In the genomic region with DNA sequence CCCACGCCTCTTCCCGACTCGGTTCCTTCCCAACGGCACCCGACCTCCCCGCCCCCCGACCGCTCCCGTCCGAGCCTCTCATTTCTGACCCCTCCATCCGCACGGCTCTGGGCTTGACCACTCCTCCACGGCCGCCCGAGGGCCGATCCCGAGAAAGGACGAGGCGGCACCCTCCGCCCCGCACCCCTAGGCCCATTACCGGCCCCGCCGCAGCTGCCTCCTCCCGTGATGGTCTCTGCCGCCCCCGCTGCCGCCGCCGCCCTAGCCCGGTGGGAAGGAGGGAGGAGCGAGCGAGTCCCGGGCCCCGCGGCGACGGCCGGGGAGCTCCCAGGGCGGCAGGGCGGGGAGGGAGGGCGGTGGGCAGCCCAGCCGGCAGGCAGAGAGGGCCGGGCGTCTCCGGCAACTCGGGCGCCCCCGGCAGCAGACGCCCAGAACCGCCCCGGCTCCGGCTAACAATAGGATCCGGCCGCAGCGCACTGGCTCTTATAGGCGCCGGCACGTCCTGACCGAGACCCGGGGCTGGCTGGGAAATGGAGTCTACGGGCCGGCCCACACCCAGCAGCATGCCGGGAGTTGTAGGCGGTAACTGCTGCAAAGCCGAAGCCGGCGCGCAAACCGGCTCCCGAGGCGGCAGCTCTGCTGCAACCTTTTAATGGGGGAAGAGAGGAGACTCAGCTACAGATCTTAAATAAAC, we compare ENCODE assay signal across 1 cellular context.
TF ChIP-seq lines count a peak whose summit lies in the region.

A gene with protein sequence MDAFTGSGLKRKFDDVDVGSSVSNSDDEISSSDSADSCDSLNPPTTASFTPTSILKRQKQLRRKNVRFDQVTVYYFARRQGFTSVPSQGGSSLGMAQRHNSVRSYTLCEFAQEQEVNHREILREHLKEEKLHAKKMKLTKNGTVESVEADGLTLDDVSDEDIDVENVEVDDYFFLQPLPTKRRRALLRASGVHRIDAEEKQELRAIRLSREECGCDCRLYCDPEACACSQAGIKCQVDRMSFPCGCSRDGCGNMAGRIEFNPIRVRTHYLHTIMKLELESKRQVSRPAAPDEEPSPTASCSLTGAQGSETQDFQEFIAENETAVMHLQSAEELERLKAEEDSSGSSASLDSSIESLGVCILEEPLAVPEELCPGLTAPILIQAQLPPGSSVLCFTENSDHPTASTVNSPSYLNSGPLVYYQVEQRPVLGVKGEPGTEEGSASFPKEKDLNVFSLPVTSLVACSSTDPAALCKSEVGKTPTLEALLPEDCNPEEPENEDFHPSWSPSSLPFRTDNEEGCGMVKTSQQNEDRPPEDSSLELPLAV (minus strand): TSS at position 457 of the 694 bp plus-strand sequence. CDS start 7,035 bp downstream, outside the sequence.

TF ChIP-seq in K562, 482 proteins besides CTCF, POLR2A, EP300 and RAD21 (continued from another document and continues in another):
- TF ChIP-seq, protein P1, sequence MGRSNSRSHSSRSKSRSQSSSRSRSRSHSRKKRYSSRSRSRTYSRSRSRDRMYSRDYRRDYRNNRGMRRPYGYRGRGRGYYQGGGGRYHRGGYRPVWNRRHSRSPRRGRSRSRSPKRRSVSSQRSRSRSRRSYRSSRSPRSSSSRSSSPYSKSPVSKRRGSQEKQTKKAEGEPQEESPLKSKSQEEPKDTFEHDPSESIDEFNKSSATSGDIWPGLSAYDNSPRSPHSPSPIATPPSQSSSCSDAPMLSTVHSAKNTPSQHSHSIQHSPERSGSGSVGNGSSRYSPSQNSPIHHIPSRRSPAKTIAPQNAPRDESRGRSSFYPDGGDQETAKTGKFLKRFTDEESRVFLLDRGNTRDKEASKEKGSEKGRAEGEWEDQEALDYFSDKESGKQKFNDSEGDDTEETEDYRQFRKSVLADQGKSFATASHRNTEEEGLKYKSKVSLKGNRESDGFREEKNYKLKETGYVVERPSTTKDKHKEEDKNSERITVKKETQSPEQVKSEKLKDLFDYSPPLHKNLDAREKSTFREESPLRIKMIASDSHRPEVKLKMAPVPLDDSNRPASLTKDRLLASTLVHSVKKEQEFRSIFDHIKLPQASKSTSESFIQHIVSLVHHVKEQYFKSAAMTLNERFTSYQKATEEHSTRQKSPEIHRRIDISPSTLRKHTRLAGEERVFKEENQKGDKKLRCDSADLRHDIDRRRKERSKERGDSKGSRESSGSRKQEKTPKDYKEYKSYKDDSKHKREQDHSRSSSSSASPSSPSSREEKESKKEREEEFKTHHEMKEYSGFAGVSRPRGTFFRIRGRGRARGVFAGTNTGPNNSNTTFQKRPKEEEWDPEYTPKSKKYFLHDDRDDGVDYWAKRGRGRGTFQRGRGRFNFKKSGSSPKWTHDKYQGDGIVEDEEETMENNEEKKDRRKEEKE (IDR thresholded peaks at IDR 0.05; ENCODE audit: borderline replicate concordance in 1 of 2, control insufficient read depth in 1 of 2, low read depth in 2 of 2, low read length in 1 of 2) = peak in 1 of 2 experiments; percentile 77; a peak in 1 of 4 replicates
- TF ChIP-seq, protein P2, sequence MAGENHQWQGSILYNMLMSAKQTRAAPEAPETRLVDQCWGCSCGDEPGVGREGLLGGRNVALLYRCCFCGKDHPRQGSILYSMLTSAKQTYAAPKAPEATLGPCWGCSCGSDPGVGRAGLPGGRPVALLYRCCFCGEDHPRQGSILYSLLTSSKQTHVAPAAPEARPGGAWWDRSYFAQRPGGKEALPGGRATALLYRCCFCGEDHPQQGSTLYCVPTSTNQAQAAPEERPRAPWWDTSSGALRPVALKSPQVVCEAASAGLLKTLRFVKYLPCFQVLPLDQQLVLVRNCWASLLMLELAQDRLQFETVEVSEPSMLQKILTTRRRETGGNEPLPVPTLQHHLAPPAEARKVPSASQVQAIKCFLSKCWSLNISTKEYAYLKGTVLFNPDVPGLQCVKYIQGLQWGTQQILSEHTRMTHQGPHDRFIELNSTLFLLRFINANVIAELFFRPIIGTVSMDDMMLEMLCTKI (IDR thresholded peaks at IDR 0.05; ENCODE audit: partially characterized antibody) = no peak
- TF ChIP-seq HCFC1 (IDR thresholded peaks at IDR 0.05; ENCODE audit: low read depth, low read length) = peak; percentile 97
- no peak for TF ChIP-seq ZNF24 (IDR thresholded peaks at IDR 0.05)
- TF ChIP-seq, protein P3, sequence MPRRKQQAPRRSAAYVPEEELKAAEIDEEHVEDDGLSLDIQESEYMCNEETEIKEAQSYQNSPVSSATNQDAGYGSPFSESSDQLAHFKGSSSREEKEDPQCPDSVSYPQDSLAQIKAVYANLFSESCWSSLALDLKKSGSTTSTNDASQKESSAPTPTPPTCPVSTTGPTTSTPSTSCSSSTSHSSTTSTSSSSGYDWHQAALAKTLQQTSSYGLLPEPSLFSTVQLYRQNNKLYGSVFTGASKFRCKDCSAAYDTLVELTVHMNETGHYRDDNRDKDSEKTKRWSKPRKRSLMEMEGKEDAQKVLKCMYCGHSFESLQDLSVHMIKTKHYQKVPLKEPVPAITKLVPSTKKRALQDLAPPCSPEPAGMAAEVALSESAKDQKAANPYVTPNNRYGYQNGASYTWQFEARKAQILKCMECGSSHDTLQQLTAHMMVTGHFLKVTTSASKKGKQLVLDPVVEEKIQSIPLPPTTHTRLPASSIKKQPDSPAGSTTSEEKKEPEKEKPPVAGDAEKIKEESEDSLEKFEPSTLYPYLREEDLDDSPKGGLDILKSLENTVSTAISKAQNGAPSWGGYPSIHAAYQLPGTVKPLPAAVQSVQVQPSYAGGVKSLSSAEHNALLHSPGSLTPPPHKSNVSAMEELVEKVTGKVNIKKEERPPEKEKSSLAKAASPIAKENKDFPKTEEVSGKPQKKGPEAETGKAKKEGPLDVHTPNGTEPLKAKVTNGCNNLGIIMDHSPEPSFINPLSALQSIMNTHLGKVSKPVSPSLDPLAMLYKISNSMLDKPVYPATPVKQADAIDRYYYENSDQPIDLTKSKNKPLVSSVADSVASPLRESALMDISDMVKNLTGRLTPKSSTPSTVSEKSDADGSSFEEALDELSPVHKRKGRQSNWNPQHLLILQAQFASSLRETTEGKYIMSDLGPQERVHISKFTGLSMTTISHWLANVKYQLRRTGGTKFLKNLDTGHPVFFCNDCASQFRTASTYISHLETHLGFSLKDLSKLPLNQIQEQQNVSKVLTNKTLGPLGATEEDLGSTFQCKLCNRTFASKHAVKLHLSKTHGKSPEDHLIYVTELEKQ (CRISPR knock-in tag; IDR thresholded peaks at IDR 0.05) = no peak
- no peak for TF ChIP-seq XRCC3 (IDR thresholded peaks at IDR 0.05)
- no peak for TF ChIP-seq ATF1 (CRISPR knock-in tag; IDR thresholded peaks at IDR 0.05)
- TF ChIP-seq ATF1 (tag; IDR thresholded peaks at IDR 0.05) = peak; percentile 57
- TF ChIP-seq ELF2 (CRISPR knock-in tag; IDR thresholded peaks at IDR 0.05) = peak; percentile 63
- TF ChIP-seq, protein P4, sequence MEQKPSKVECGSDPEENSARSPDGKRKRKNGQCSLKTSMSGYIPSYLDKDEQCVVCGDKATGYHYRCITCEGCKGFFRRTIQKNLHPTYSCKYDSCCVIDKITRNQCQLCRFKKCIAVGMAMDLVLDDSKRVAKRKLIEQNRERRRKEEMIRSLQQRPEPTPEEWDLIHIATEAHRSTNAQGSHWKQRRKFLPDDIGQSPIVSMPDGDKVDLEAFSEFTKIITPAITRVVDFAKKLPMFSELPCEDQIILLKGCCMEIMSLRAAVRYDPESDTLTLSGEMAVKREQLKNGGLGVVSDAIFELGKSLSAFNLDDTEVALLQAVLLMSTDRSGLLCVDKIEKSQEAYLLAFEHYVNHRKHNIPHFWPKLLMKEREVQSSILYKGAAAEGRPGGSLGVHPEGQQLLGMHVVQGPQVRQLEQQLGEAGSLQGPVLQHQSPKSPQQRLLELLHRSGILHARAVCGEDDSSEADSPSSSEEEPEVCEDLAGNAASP (IDR thresholded peaks at IDR 0.05) = no peak
- TF ChIP-seq ZBTB17 (CRISPR knock-in tag; IDR thresholded peaks at IDR 0.05) = 0 out of 2 replicates have a peak, but pooled peaks have one; percentile 52
- no peak for TF ChIP-seq MYBL2 (IDR thresholded peaks at IDR 0.05; ENCODE audit: low read depth)
- TF ChIP-seq MYBL2 (CRISPR knock-in tag; IDR thresholded peaks at IDR 0.05; ENCODE audit: borderline replicate concordance) = no peak
- no peak for TF ChIP-seq TEAD2 (tag; IDR thresholded peaks at IDR 0.05)
- 0 out of 2 replicates have a peak, but pooled peaks have one; percentile 46 for TF ChIP-seq ZNF175 (CRISPR knock-in tag; IDR thresholded peaks at IDR 0.05; ENCODE audit: low read depth)
- TF ChIP-seq NFIX (CRISPR knock-in tag; IDR thresholded peaks at IDR 0.05; ENCODE audit: low read depth) = no peak
- no peak for TF ChIP-seq ZNF124 (CRISPR knock-in tag; IDR thresholded peaks at IDR 0.05)
- TF ChIP-seq MEF2A (IDR thresholded peaks at IDR 0.05; ENCODE audit: control insufficient read depth, low read depth, low read length) = no peak
- TF ChIP-seq SIN3B (IDR thresholded peaks at IDR 0.05; ENCODE audit: low read depth) = peak; percentile 74; the same call in 1 of the 2 replicates
- TF ChIP-seq ZNF12 (CRISPR knock-in tag; IDR thresholded peaks at IDR 0.05) = no peak
- TF ChIP-seq RBM39 (optimal IDR thresholded peaks at IDR 0.05; ENCODE audit: low read depth, low read length) = no peak
- TF ChIP-seq RB1 (IDR thresholded peaks at IDR 0.05; ENCODE audit: low read depth) = peak; percentile 83
- peak; percentile 65 for TF ChIP-seq POLR2B (IDR thresholded peaks at IDR 0.05; ENCODE audit: low read depth, partially characterized antibody)
- no peak for TF ChIP-seq KLF13 (tag; IDR thresholded peaks at IDR 0.05; ENCODE audit: borderline replicate concordance, low read depth)
- no peak for TF ChIP-seq ZKSCAN8 (CRISPR knock-in tag; IDR thresholded peaks at IDR 0.05)
- no peak for TF ChIP-seq NFATC3 (IDR thresholded peaks at IDR 0.05)
- TF ChIP-seq, protein P5, sequence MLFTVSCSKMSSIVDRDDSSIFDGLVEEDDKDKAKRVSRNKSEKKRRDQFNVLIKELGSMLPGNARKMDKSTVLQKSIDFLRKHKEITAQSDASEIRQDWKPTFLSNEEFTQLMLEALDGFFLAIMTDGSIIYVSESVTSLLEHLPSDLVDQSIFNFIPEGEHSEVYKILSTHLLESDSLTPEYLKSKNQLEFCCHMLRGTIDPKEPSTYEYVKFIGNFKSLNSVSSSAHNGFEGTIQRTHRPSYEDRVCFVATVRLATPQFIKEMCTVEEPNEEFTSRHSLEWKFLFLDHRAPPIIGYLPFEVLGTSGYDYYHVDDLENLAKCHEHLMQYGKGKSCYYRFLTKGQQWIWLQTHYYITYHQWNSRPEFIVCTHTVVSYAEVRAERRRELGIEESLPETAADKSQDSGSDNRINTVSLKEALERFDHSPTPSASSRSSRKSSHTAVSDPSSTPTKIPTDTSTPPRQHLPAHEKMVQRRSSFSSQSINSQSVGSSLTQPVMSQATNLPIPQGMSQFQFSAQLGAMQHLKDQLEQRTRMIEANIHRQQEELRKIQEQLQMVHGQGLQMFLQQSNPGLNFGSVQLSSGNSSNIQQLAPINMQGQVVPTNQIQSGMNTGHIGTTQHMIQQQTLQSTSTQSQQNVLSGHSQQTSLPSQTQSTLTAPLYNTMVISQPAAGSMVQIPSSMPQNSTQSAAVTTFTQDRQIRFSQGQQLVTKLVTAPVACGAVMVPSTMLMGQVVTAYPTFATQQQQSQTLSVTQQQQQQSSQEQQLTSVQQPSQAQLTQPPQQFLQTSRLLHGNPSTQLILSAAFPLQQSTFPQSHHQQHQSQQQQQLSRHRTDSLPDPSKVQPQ (CRISPR knock-in tag; IDR thresholded peaks at IDR 0.05; ENCODE audit: borderline replicate concordance) = no peak
- TF ChIP-seq CCNT2 (IDR thresholded peaks at IDR 0.05; ENCODE audit: borderline replicate concordance, extremely low read depth, insufficient read length, low read depth, low read length) = peak; percentile 75
- TF ChIP-seq NCOR1 (IDR thresholded peaks at IDR 0.05) = 0 out of 2 replicates have a peak, but pooled peaks have one; percentile 19
- TF ChIP-seq NCOA2 (IDR thresholded peaks at IDR 0.05; ENCODE audit: partially characterized antibody in 2 of 2) = no peak
- no peak for TF ChIP-seq RFX1 (IDR thresholded peaks at IDR 0.05)
- TF ChIP-seq, protein P6, sequence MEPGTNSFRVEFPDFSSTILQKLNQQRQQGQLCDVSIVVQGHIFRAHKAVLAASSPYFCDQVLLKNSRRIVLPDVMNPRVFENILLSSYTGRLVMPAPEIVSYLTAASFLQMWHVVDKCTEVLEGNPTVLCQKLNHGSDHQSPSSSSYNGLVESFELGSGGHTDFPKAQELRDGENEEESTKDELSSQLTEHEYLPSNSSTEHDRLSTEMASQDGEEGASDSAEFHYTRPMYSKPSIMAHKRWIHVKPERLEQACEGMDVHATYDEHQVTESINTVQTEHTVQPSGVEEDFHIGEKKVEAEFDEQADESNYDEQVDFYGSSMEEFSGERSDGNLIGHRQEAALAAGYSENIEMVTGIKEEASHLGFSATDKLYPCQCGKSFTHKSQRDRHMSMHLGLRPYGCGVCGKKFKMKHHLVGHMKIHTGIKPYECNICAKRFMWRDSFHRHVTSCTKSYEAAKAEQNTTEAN (CRISPR knock-in tag; IDR thresholded peaks at IDR 0.05) = 0 out of 2 replicates have a peak, but pooled peaks have one; percentile 51
- TF ChIP-seq, protein P7, sequence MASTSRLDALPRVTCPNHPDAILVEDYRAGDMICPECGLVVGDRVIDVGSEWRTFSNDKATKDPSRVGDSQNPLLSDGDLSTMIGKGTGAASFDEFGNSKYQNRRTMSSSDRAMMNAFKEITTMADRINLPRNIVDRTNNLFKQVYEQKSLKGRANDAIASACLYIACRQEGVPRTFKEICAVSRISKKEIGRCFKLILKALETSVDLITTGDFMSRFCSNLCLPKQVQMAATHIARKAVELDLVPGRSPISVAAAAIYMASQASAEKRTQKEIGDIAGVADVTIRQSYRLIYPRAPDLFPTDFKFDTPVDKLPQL (IDR thresholded peaks at IDR 0.05; ENCODE audit: extremely low read depth, insufficient read length) = peak; percentile 70
- TF ChIP-seq GABPA (tag; conservative IDR thresholded peaks at IDR 0.05; ENCODE audit: low read depth) = peak; percentile 81
- no peak for TF ChIP-seq MCM5 (IDR thresholded peaks at IDR 0.05; ENCODE audit: low read depth)
- TF ChIP-seq SLC30A9 (CRISPR knock-in tag; IDR thresholded peaks at IDR 0.05) = no peak
- peak; percentile 74 for TF ChIP-seq NELFE (IDR thresholded peaks at IDR 0.05; ENCODE audit: insufficient read depth, insufficient read length)
- TF ChIP-seq ZNF785 (CRISPR knock-in tag; IDR thresholded peaks at IDR 0.05) = no peak
- peak; percentile 48; the same call in 1 of the 2 replicates for TF ChIP-seq SP1 (CRISPR knock-in tag; IDR thresholded peaks at IDR 0.05)
- no peak for TF ChIP-seq ZBTB7A (IDR thresholded peaks at IDR 0.05; ENCODE audit: borderline replicate concordance, control insufficient read depth, low read depth, low read length)
- TF ChIP-seq NR3C1 (CRISPR knock-in tag; IDR thresholded peaks at IDR 0.05) = 0 out of 2 replicates have a peak, but pooled peaks have one; percentile 52
